1 cellular context compared by ENCODE assay signal in the genomic region with DNA sequence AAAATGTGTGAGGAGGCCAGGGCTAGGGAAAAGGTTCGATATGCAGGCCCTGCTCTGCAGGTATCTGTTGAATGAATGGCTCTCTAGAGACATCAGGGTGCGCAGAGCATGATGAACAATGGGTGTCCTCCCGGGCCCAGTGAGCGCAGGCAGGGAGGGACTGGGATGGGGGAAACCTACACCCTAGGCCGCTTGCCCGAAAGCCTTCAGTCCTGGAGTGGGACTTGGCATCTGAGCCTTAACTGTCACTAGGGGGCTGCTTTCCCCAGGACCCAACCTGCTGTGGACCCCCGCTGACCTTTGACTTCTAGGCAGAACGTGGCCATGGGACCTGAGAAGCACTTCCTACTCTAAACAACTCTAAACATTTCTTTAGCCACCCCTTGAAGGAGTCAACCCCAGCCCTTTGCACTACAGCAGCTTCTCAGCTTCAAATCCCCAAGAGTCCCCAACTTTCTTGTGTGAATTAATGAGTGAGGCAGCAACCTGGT.
TF ChIP-seq lines count a peak whose summit lies in the region.

No MANE protein-coding gene starts in this region.

TF ChIP-seq in HEK293, 187 proteins besides CTCF, POLR2A, EP300 and RAD21 (continued from another document):
- TF ChIP-seq SCRT2 (tag by site-specific recombination; IDR thresholded peaks at IDR 0.05) (peak; percentile 90; the same call in 1 of the 2 replicates), ZNF561 (tag by site-specific recombination; IDR thresholded peaks at IDR 0.05; ENCODE audit: borderline replicate concordance) (0 out of 2 replicates have a peak, but pooled peaks have one; percentile 15), ZIC2 (tag by site-specific recombination; IDR thresholded peaks at IDR 0.05) (peak; percentile 89), ZBTB20 (tag by site-specific recombination; IDR thresholded peaks at IDR 0.05) (peak; percentile 14), ZNF366 (tag by site-specific recombination; conservative IDR thresholded peaks at IDR 0.05) (0 out of 2 replicates have a peak, but pooled peaks have one; percentile 4), ZNF121 (tag by site-specific recombination; IDR thresholded peaks at IDR 0.05) (no peak), ZNF449 (tag by site-specific recombination; IDR thresholded peaks at IDR 0.05) (no peak), ZNF670 (tag by site-specific recombination; IDR thresholded peaks at IDR 0.05; ENCODE audit: low read depth) (no peak), SP7 (tag by site-specific recombination; IDR thresholded peaks at IDR 0.05) (peak; percentile 8; the same call in 1 of the 2 replicates), RBAK (tag by site-specific recombination; IDR thresholded peaks at IDR 0.05) (no peak), ZNF248 (tag by site-specific recombination; IDR thresholded peaks at IDR 0.05) (no peak), ZNF223 (tag by site-specific recombination; IDR thresholded peaks at IDR 0.05) (peak; percentile 48; the same call in 1 of the 2 replicates), KLF9 (tag by site-specific recombination; IDR thresholded peaks at IDR 0.05; ENCODE audit: low read depth) (no peak), ZNF266 (tag by site-specific recombination; IDR thresholded peaks at IDR 0.05; ENCODE audit: low read depth) (no peak), ZNF501 (tag by site-specific recombination; IDR thresholded peaks at IDR 0.05) (0 out of 2 replicates have a peak, but pooled peaks have one; percentile 17), ZBTB48 (tag by site-specific recombination; IDR thresholded peaks at IDR 0.05) (0 out of 2 replicates have a peak, but pooled peaks have one; percentile 12), ZFP69B (tag by site-specific recombination; IDR thresholded peaks at IDR 0.05) (no peak), ZBTB44 (tag by site-specific recombination; IDR thresholded peaks at IDR 0.05) (no peak), ZBTB11 (tag by site-specific recombination; conservative IDR thresholded peaks at IDR 0.05; ENCODE audit: low read depth) (peak; percentile 6; the same call in 1 of the 2 replicates)
- TF ChIP-seq, protein P1, sequence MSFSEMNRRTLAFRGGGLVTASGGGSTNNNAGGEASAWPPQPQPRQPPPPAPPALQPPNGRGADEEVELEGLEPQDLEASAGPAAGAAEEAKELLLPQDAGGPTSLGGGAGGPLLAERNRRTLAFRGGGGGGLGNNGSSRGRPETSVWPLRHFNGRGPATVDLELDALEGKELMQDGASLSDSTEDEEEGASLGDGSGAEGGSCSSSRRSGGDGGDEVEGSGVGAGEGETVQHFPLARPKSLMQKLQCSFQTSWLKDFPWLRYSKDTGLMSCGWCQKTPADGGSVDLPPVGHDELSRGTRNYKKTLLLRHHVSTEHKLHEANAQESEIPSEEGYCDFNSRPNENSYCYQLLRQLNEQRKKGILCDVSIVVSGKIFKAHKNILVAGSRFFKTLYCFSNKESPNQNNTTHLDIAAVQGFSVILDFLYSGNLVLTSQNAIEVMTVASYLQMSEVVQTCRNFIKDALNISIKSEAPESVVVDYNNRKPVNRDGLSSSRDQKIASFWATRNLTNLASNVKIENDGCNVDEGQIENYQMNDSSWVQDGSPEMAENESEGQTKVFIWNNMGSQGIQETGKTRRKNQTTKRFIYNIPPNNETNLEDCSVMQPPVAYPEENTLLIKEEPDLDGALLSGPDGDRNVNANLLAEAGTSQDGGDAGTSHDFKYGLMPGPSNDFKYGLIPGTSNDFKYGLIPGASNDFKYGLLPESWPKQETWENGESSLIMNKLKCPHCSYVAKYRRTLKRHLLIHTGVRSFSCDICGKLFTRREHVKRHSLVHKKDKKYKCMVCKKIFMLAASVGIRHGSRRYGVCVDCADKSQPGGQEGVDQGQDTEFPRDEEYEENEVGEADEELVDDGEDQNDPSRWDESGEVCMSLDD (tag by site-specific recombination; IDR thresholded peaks at IDR 0.05), result no peak
- TF ChIP-seq, protein P2, sequence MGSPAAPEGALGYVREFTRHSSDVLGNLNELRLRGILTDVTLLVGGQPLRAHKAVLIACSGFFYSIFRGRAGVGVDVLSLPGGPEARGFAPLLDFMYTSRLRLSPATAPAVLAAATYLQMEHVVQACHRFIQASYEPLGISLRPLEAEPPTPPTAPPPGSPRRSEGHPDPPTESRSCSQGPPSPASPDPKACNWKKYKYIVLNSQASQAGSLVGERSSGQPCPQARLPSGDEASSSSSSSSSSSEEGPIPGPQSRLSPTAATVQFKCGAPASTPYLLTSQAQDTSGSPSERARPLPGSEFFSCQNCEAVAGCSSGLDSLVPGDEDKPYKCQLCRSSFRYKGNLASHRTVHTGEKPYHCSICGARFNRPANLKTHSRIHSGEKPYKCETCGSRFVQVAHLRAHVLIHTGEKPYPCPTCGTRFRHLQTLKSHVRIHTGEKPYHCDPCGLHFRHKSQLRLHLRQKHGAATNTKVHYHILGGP (tag by site-specific recombination; IDR thresholded peaks at IDR 0.05), result no peak
